8 cellular contexts compared by ENCODE assay signal in the genomic region with DNA sequence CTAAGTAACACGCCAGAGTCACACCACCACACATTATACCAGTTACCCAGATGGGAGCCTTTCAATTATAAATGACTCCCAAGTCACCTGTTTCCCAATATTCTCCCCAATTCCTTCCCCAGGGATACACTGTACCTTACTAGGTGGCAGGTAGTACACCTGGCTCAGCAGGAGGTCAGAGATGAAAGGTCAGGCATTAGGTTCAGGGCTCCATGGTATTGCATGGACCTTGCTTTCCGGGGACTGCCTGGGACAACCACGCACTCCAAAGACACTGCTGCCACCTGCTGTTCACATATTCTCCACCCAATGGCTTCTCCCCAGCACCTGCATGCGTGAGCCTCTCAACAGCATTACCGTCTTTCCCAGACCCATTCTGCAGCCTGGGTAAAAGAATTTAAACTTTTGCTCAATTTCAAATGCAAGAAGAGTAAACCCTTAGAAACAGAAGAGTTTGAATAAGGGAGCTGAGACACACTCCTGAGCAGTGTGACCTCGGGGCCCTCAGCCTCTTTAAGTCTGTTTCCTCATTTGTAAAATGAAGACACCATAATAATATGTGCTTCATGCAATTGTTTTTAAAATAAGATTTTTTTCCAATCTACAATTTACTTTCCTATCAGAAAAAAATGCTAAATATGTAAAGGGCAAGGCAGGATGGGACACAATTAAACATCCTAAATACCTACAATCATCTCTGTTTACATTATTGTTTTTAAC. TPM values are rescaled to one million over a fixed set of nuclear protein-coding genes. Genes with fewer than 3 reads are reported as not detected.
A peak's percentile ranks its signal among the peaks of the same experiment; 100 is the strongest.
DNase-seq lines count a peak whose midpoint lies in the region; ATAC-seq, FAIRE-seq and TF ChIP-seq lines count a peak whose summit lies in the region.

No MANE protein-coding gene starts in this region.

- H3K27me3 Mint-ChIP-seq in CD4-positive, alpha-beta memory T cell, result peaks cover 0 to 2% of the 10 kb centered on the region in 2 donors

- no peak overlapping the region for H3K9ac ChIP-seq in HepG2 (ENCODE audit: insufficient read depth, low read depth, low read length)

- H3K9me3 ChIP-seq in CD4-positive, alpha-beta memory T cell (ENCODE audit: control insufficient read depth in 1 of 2, low read length in 2 of 2), result no peaks in the 10 kb centered on the region
- H3K9me3 ChIP-seq in HepG2 (ENCODE audit: low read length), result no peaks in the 10 kb centered on the region

- peak; percentile 98 for TF ChIP-seq RAD21 in HepG2 (CRISPR knock-in tag; IDR thresholded peaks at IDR 0.05)

- H2AFZ ChIP-seq in HepG2 (ENCODE audit: low read length), result no peak overlapping the region

- no peak overlapping the region for H3K4me3 ChIP-seq in CD4-positive, alpha-beta memory T cell (ENCODE audit: low read length in 2 of 2)
- H3K4me3 ChIP-seq in HFF-Myc (replicated peaks; ENCODE audit: low read depth, low read length) (no peak overlapping the region), HepG2 (replicated peaks in 1 of 3; ENCODE audit: insufficient read depth in 1 of 3, low read depth in 2 of 3, low read length in 3 of 3) (no peak overlapping the region)

- intact Hi-C loops in CD4-positive, alpha-beta memory T cell (cut with micrococcal nuclease), result loop anchor here (1.0 to 5.0 kb wide), 3 partner anchors 45 to 974 kb away; no protein-coding TSS in a partner anchor
- intact Hi-C loops in HepG2 (cut with micrococcal nuclease; ENCODE audit: unreplicated experiment), result loop anchor here (1.0 kb wide), 2 partner anchors 45 to 311 kb away; no protein-coding TSS in a partner anchor

- CTCF ChIA-PET in CD4-positive, alpha-beta memory T cell (lab: Charles Lee; ENCODE audit: partially characterized antibody), result interaction anchor here (0.6 to 7.6 kb wide), 13 partner anchors 12 to 388 kb away, joined by 3 to 118 read pairs (median 3); no protein-coding TSS in a partner anchor
- CTCF ChIA-PET in HepG2 (lab: Yijun Ruan, JAX; ENCODE audit: low intra/inter-chr PET ratio, low total read pairs), result interaction anchor here (0.5 to 3.8 kb wide), 5 partner anchors 45 to 312 kb away, joined by 3 to 57 read pairs (median 8); no protein-coding TSS in a partner anchor

- H3K27ac Mint-ChIP-seq in CD4-positive, alpha-beta memory T cell, result no peak overlapping the region

- H3K4me3 Mint-ChIP-seq in CD4-positive, alpha-beta memory T cell, result no peak overlapping the region

- H3K4me1 Mint-ChIP-seq in CD4-positive, alpha-beta memory T cell, result peaks cover 0 to 2% (median 0%) of the 10 kb centered on the region in 4 donors

- H3K9me3 Mint-ChIP-seq in CD4-positive, alpha-beta memory T cell, result peaks cover 0 to 2% (median 0%) of the 10 kb centered on the region in 8 donors

- TF ChIP-seq CTCF in HFF-Myc (IDR thresholded peaks at IDR 0.05; ENCODE audit: low read depth, low read length, missing control alignments) (peak; percentile 91), HepG2 (CRISPR knock-in tag; IDR thresholded peaks at IDR 0.05) (peak; percentile 97)

- H4K20me1 ChIP-seq in HepG2 (ENCODE audit: insufficient read depth, low read length), result no peaks in the 10 kb centered on the region

- no TSS peak for BruUV-seq in HepG2 (replicated peaks; lab: Mats Ljungman, UMichigan)

- TF ChIP-seq POLR2A in HepG2 (IDR thresholded peaks at IDR 0.05; ENCODE audit: insufficient read depth in 1 of 2, low read depth in 2 of 2, low read length in 2 of 2), result no peak

- FAIRE-seq in HepG2 (lab: Jason Lieb, UNC), result peak; percentile 90

- POLR2A ChIA-PET in CD4-positive, alpha-beta memory T cell (lab: Charles Lee; ENCODE audit: partially characterized antibody), result no interaction called here
- POLR2A ChIA-PET in HepG2 (lab: Yijun Ruan, JAX), result interaction anchor here (0.6 to 1.7 kb wide), 8 partner anchors 14 to 63 kb away, joined by 3 to 15 read pairs (median 4); partner anchors contain the start of genes LACTB and RPS27L

- in situ Hi-C loops in HepG2 (cut with HindIII; ENCODE audit: extremely low pct_ligation_motif_present, low pct_unique_long_range_greater_than_20kb), result loop anchor here (5.0 to 10.0 kb wide), 2 partner anchors 46 to 309 kb away; no protein-coding TSS in a partner anchor

- no peaks in the 10 kb centered on the region for H3K36me3 Mint-ChIP-seq in CD4-positive, alpha-beta memory T cell

- peak; percentile 57 to 62 (median 57) for DNase-seq in CD4-positive, alpha-beta memory T cell
- DNase-seq in HFF-Myc (ENCODE audit: extremely low read depth, low read depth) (peak; percentile 65), NCI-H524 (lab: John Stamatoyannopoulos, UW) (peak; percentile 44 to 85), cerebellum (ENCODE audit: low spot score) (peak; percentile 82), HepG2 (ENCODE audit: low spot score) (peak; percentile 77)
- peak; percentile 59 to 62 for DNase-seq in activated CD4-positive, alpha-beta T cell treated with anti-CD3 and anti-CD28 coated beads for 24 hours (ENCODE audit: low read depth in 2 of 2)
- peak; percentile 33 to 65 (median 62) for DNase-seq in stimulated activated CD4-positive, alpha-beta T cell treated with anti-CD3 and anti-CD28 coated beads, TNF-alpha, amount 100 ng/mL, for 24 hours (ENCODE audit: low read depth in 3 of 3)

- H3K36me3 ChIP-seq in CD4-positive, alpha-beta memory T cell (ENCODE audit: insufficient read depth, low read length), result no peaks in the 10 kb centered on the region
- H3K36me3 ChIP-seq in HepG2 (replicated peaks in 1 of 2; ENCODE audit: control insufficient read depth in 1 of 2, insufficient read depth in 2 of 2, low read length in 2 of 2), result no peaks in the 10 kb centered on the region

- H3K27ac ChIP-seq in CD4-positive, alpha-beta memory T cell (ENCODE audit: low read depth, low read length), result no peak overlapping the region
- no peak overlapping the region for H3K27ac ChIP-seq in HepG2 (ENCODE audit: extremely low read length, insufficient read depth, low read length)

- no peaks in the 10 kb centered on the region for H3K4me1 ChIP-seq in CD4-positive, alpha-beta memory T cell (ENCODE audit: insufficient read depth, low read length)
- peaks cover 61% of the 10 kb centered on the region for H3K4me1 ChIP-seq in HepG2 (ENCODE audit: insufficient read depth, low read length)

- peak; percentile 94 for ATAC-seq in HepG2
- ATAC-seq in GM21423 (IDR thresholded peaks at IDR 0.05; ENCODE audit: unreplicated experiment), result no peak

- H3K4me2 ChIP-seq in HepG2 (ENCODE audit: low read depth, low read length), result 0 out of 2 replicates have a peak overlapping the region, but pooled peaks have one; percentile 25

- TF ChIP-seq EP300 in HepG2 (IDR thresholded peaks at IDR 0.05; ENCODE audit: low read depth in 2 of 2, low read length in 2 of 2) (peak in 1 of 2 experiments; percentile 42; a peak in 1 of 4 replicates), HepG2 (CRISPR knock-in tag; IDR thresholded peaks at IDR 0.05; ENCODE audit: borderline replicate concordance) (peak; percentile 9; the same call in 1 of the 2 replicates)

- H3K79me2 ChIP-seq in HepG2 (ENCODE audit: insufficient read depth, low read length), result no peaks in the 10 kb centered on the region

- H3K27me3 ChIP-seq in CD4-positive, alpha-beta memory T cell (ENCODE audit: insufficient read depth, low read length), result no peaks in the 10 kb centered on the region
- no peaks in the 10 kb centered on the region for H3K27me3 ChIP-seq in HepG2 (ENCODE audit: control insufficient read depth in 1 of 2, insufficient read depth in 2 of 2, low read length in 2 of 2)

- WGBS in HepG2 (ENCODE audit: low lambda C conversion rate), result 15% methylated on average over 6 of the region's 6 CpGs

RNA-seq across cellular contexts. Expression of gene LACTB, which starts 28.0 kb away (rescaled TPM):
- total RNA-seq in CD4-positive, alpha-beta memory T cell, result 10 to 100 TPM; 11.7 to 12.1 TPM
- 10 to 100 TPM in 1 of 2 donors, 1 to 10 TPM in 1; 8.9 to 11.5 TPM for polyA plus RNA-seq in CD4-positive, alpha-beta memory T cell
- total RNA-seq in cerebellum, result 14.9 TPM
- total RNA-seq in HepG2 (2016; rRNA removed; fragmentation: Illumina TruSeq; extraction: Trizol), result 23.0 and 31.0 TPM in 2 replicates
- total RNA-seq in HepG2 (2016; cell fraction: cytosol; rRNA removed; fragmentation: Illumina TruSeq; extraction: Trizol; ENCODE audit: low read depth), result 2.6 and 4.7 TPM in 2 replicates
- total RNA-seq in HepG2 (2016; cell fraction: insoluble cytoplasmic fraction; rRNA removed; fragmentation: Illumina TruSeq; extraction: Trizol), result 20.3 and 27.6 TPM in 2 replicates
- 6.4 and 8.7 TPM in 2 replicates for total RNA-seq in HepG2 (2016; cell fraction: membrane; rRNA removed; fragmentation: Illumina TruSeq; extraction: Trizol)
- 10.8 and 14.7 TPM in 2 replicates for total RNA-seq in HepG2 (2016; cell fraction: nucleus; rRNA removed; fragmentation: Illumina TruSeq; extraction: Trizol)
- 12.2 and 14.8 TPM in 2 replicates for polyA plus RNA-seq in HepG2 (2011; rRNA removed)
- 7.4 and 10.0 TPM in 2 replicates for polyA plus RNA-seq in HepG2 (2011; cell fraction: cytosol; rRNA removed)
- 4.0 and 4.7 TPM in 2 replicates for polyA plus RNA-seq in HepG2 (2011; cell fraction: nucleus; rRNA removed)
- polyA plus RNA-seq in HepG2 (2012), result 18.6 and 25.3 TPM in 2 replicates
- polyA plus RNA-seq in HepG2 (2016; cell fraction: cytosol; fragmentation: Illumina TruSeq; extraction: Trizol; ENCODE audit: low read depth), result 2.1 and 2.8 TPM in 2 replicates
- 27.4 and 33.8 TPM in 2 replicates for polyA plus RNA-seq in HepG2 (2016; cell fraction: insoluble cytoplasmic fraction; fragmentation: Illumina TruSeq; extraction: Trizol; ENCODE audit: low read depth)
- polyA plus RNA-seq in HepG2 (2016; cell fraction: membrane; fragmentation: Illumina TruSeq; extraction: Trizol; ENCODE audit: low read depth), result 4.7 and 5.9 TPM in 2 replicates
- 13.9 and 15.3 TPM in 2 replicates for polyA plus RNA-seq in HepG2 (2016; cell fraction: nucleus; fragmentation: Illumina TruSeq; extraction: Trizol; ENCODE audit: insufficient read depth, low read depth)
- polyA minus RNA-seq in HepG2 (2011; rRNA and poly(A)+ RNA removed; ENCODE audit: low replicate concordance), result 2.3 and 2.8 TPM in 2 replicates
- 8.0 and 8.3 TPM in 2 replicates for polyA minus RNA-seq in HepG2 (2011; cell fraction: cytosol; rRNA and poly(A)+ RNA removed)
- 10.9 and 15.3 TPM in 2 replicates for polyA minus RNA-seq in HepG2 (2011; cell fraction: nucleus; rRNA and poly(A)+ RNA removed)

RNA-seq across cellular contexts. Expression of gene TPM1, which starts 51.1 kb away (rescaled TPM):
- total RNA-seq in CD4-positive, alpha-beta memory T cell, result 10 to 100 TPM; 25.5 to 29.4 TPM
- 10 to 100 TPM in 1 of 2 donors, 1 to 10 TPM in 1; 8.5 to 11.2 TPM for polyA plus RNA-seq in CD4-positive, alpha-beta memory T cell
- total RNA-seq in cerebellum (119 TPM), HepG2 (2016; rRNA removed; fragmentation: Illumina TruSeq; extraction: Trizol) (98.9 and 113 TPM in 2 replicates)
- total RNA-seq in HepG2 (2016; cell fraction: cytosol; rRNA removed; fragmentation: Illumina TruSeq; extraction: Trizol; ENCODE audit: low read depth), result 49.9 and 54.7 TPM in 2 replicates
- 98.4 and 114 TPM in 2 replicates for total RNA-seq in HepG2 (2016; cell fraction: insoluble cytoplasmic fraction; rRNA removed; fragmentation: Illumina TruSeq; extraction: Trizol)
- 81.1 and 86.7 TPM in 2 replicates for total RNA-seq in HepG2 (2016; cell fraction: membrane; rRNA removed; fragmentation: Illumina TruSeq; extraction: Trizol)
- total RNA-seq in HepG2 (2016; cell fraction: nucleus; rRNA removed; fragmentation: Illumina TruSeq; extraction: Trizol), result 75.6 and 78.8 TPM in 2 replicates
- 92.4 and 109 TPM in 2 replicates for polyA plus RNA-seq in HepG2 (2011; rRNA removed)
- 45.6 and 56.5 TPM in 2 replicates for polyA plus RNA-seq in HepG2 (2011; cell fraction: cytosol; rRNA removed)
- 245 and 247 TPM in 2 replicates for polyA plus RNA-seq in HepG2 (2011; cell fraction: nucleus; rRNA removed)
- polyA plus RNA-seq in HepG2 (2012), result 72.3 and 73.8 TPM in 2 replicates
- polyA plus RNA-seq in HepG2 (2016; cell fraction: cytosol; fragmentation: Illumina TruSeq; extraction: Trizol; ENCODE audit: low read depth), result 39.7 and 50.0 TPM in 2 replicates
- 112 and 120 TPM in 2 replicates for polyA plus RNA-seq in HepG2 (2016; cell fraction: insoluble cytoplasmic fraction; fragmentation: Illumina TruSeq; extraction: Trizol; ENCODE audit: low read depth)
- 59.4 and 60.5 TPM in 2 replicates for polyA plus RNA-seq in HepG2 (2016; cell fraction: membrane; fragmentation: Illumina TruSeq; extraction: Trizol; ENCODE audit: low read depth)
- polyA plus RNA-seq in HepG2 (2016; cell fraction: nucleus; fragmentation: Illumina TruSeq; extraction: Trizol; ENCODE audit: insufficient read depth, low read depth), result 97.1 and 98.9 TPM in 2 replicates
- polyA minus RNA-seq in HepG2 (2011; rRNA and poly(A)+ RNA removed; ENCODE audit: low replicate concordance), result 56.1 and 110 TPM in 2 replicates
- 22.5 and 29.1 TPM in 2 replicates for polyA minus RNA-seq in HepG2 (2011; cell fraction: cytosol; rRNA and poly(A)+ RNA removed)
- 274 and 286 TPM in 2 replicates for polyA minus RNA-seq in HepG2 (2011; cell fraction: nucleus; rRNA and poly(A)+ RNA removed)
